Comparison of ENCODE assay signal across 19 cellular contexts in genomic region chr11:20054584-20054983, GRCh38.
"Had no signal": no experiment of that assay in that cellular context is flagged by ENCODE, and none has a peak within 500 bp of the region (broad histone marks: within the 10 kb centered on the region; RNA-seq: fewer than 3 reads in every experiment).

No MANE protein-coding gene starts in this region.

- ATAC-seq: activated T-helper 17 cell treated with anti-CD3 and anti-CD28 coated beads, Interleukin-2, amount 50 U/mL, for 72 hours; left lobe of liver; natural killer cell; WTC11 had no signal

- H3K36me3 ChIP-seq: ovary had no signal

- H3K4me3 Mint-ChIP-seq: activated naive CD8-positive, alpha-beta T cell; activated T-helper 17 cell treated with anti-CD3 and anti-CD28 coated beads, Interleukin-2, amount 50 U/mL, for 72 hours; natural killer cell; WTC11 had no signal

- H3K27ac Mint-ChIP-seq: activated naive CD8-positive, alpha-beta T cell; activated T-helper 17 cell treated with anti-CD3 and anti-CD28 coated beads, Interleukin-2, amount 50 U/mL, for 72 hours; natural killer cell; WTC11 had no signal

- H3K4me1 Mint-ChIP-seq: activated T-helper 17 cell treated with anti-CD3 and anti-CD28 coated beads, Interleukin-2, amount 50 U/mL, for 72 hours; natural killer cell had no signal

- H3K4me3 ChIP-seq: adrenal gland, ascending aorta, ovary, sigmoid colon, SJCRH30, thoracic aorta, upper lobe of left lung had no signal

- H3K4me1 ChIP-seq: adrenal gland, upper lobe of left lung had no signal

- H3K27me3 ChIP-seq: adrenal gland, ascending aorta, neutrophil, ovary, sigmoid colon, SJCRH30, upper lobe of left lung had no signal

- H3K27me3 Mint-ChIP-seq: activated naive CD8-positive, alpha-beta T cell; activated T-helper 17 cell treated with anti-CD3 and anti-CD28 coated beads, Interleukin-2, amount 50 U/mL, for 72 hours had no signal

- H3K9me3 Mint-ChIP-seq: activated T-helper 17 cell treated with anti-CD3 and anti-CD28 coated beads, Interleukin-2, amount 50 U/mL, for 72 hours; natural killer cell; WTC11 had no signal

- DNase-seq: activated naive CD4-positive, alpha-beta T cell; activated T-cell treated with anti-CD3 and anti-CD28 coated beads, Interleukin-2, amount 50 U/mL, for 1 hour; adrenal gland; midbrain; natural killer cell; ovary; sigmoid colon; SJCRH30; stimulated activated CD4-positive, alpha-beta T cell treated with anti-CD3 and anti-CD28 coated beads, Interleukin-4, amount 100 ng/mL, for 1 hour; stimulated activated naive CD4-positive, alpha-beta T cell treated with Interleukin-2 at 50 U/mL for 16 hours; T-helper 9 cell; upper lobe of left lung had no signal

- H3K27ac ChIP-seq: adrenal gland, ascending aorta, neutrophil, ovary, SJCRH30, upper lobe of left lung had no signal

- H3K9me3 ChIP-seq: adrenal gland, ascending aorta, neutrophil, ovary, sigmoid colon, SJCRH30, thoracic aorta, upper lobe of left lung had no signal

- H3K36me3 Mint-ChIP-seq: activated naive CD8-positive, alpha-beta T cell; natural killer cell had no signal
